ENCODE assay signal across 23 cellular contexts in genomic region chr10:70557086-70557845, GRCh38. TPM values are rescaled to one million over a fixed set of nuclear protein-coding genes. Genes with fewer than 3 reads are reported as not detected.
"Had no signal": no experiment of that assay in that cellular context is flagged by ENCODE, and none has a peak within 500 bp of the region (broad histone marks: within the 10 kb centered on the region; RNA-seq: fewer than 3 reads in every experiment).

No MANE protein-coding gene starts in this region.

- ATAC-seq: activated CD4-positive, CD25-positive, alpha-beta regulatory T cell treated with anti-CD3 and anti-CD28 coated beads, Interleukin-2, amount 50 U/mL, for 24 hours; esophagus mucosa; left ventricle myocardium superior; sciatic nerve; stimulated activated naive CD8-positive, alpha-beta T cell treated with anti-CD3 and anti-CD28 coated beads, Interleukin-15, Interleukin-2, amounts not matched to agents 100 U/mL and 50 U/mL, for 24 hours had no signal

- H3K27me3 ChIP-seq: thyroid gland had no signal

- H3K9me3 ChIP-seq: thyroid gland had no signal

- H3K27ac ChIP-seq: thyroid gland had no signal

- H3K4me3 Mint-ChIP-seq: activated CD4-positive, alpha-beta memory T cell treated with anti-CD3 and anti-CD28 coated beads, Interleukin-2, amount 10 ng/mL, durations not matched to agents 7 days and 5 days; activated CD4-positive, alpha-beta T cell treated with anti-CD3 and anti-CD28 coated beads, Interleukin-2, amount 10 ng/mL, durations not matched to agents 24 days and 14 days; brain; memory B cell had no signal

- H3K9me3 Mint-ChIP-seq: activated CD4-positive, alpha-beta memory T cell treated with anti-CD3 and anti-CD28 coated beads, Interleukin-2, amount 10 ng/mL, durations not matched to agents 7 days and 5 days; activated CD4-positive, alpha-beta T cell treated with anti-CD3 and anti-CD28 coated beads, Interleukin-2, amount 10 ng/mL, durations not matched to agents 24 days and 14 days; brain; immature natural killer cell; memory B cell had no signal

- H3K36me3 Mint-ChIP-seq: immature natural killer cell had no signal

- H3K36me3 ChIP-seq: thyroid gland had no signal

- H3K4me3 ChIP-seq: smooth muscle cell, thyroid gland had no signal

- DNase-seq: activated CD4-positive, alpha-beta memory T cell treated with anti-CD3 and anti-CD28 coated beads, Interleukin-2, amount 10 ng/mL, durations not matched to agents 7 days and 5 days; activated CD4-positive, alpha-beta T cell treated with anti-CD3 and anti-CD28 coated beads, Interleukin-2, amount 10 ng/mL, durations not matched to agents 24 days and 14 days; activated gamma-delta T cell; activated naive CD4-positive, alpha-beta T cell treated with anti-CD3 and anti-CD28 coated beads, Interleukin-2, amount 50 U/mL, for 16 hours; anterior cingulate cortex; caudate nucleus; effector memory CD4-positive, alpha-beta T cell; foreskin melanocyte; immature natural killer cell; left ventricle myocardium superior; nucleus accumbens; stimulated activated CD4-positive, alpha-beta T cell treated with anti-CD3 and anti-CD28 coated beads, Interleukin-4, amount 100 ng/mL, for 24 hours; stimulated activated naive CD8-positive, alpha-beta T cell treated with anti-CD3 and anti-CD28 coated beads, Interleukin-15, Interleukin-2, amounts not matched to agents 100 U/mL and 50 U/mL, for 24 hours; thyroid gland had no signal

- H3K27me3 Mint-ChIP-seq: activated CD4-positive, alpha-beta T cell treated with anti-CD3 and anti-CD28 coated beads, Interleukin-2, amount 10 ng/mL, durations not matched to agents 24 days and 14 days; memory B cell had no signal

- H3K27ac Mint-ChIP-seq: activated CD4-positive, alpha-beta memory T cell treated with anti-CD3 and anti-CD28 coated beads, Interleukin-2, amount 10 ng/mL, durations not matched to agents 7 days and 5 days; activated CD4-positive, alpha-beta T cell treated with anti-CD3 and anti-CD28 coated beads, Interleukin-2, amount 10 ng/mL, durations not matched to agents 24 days and 14 days; memory B cell had no signal

RNA-seq across cellular contexts. Expression of gene PRF1, which starts 45.3 kb away (rescaled TPM):
- total RNA-seq: dermis microvascular lymphatic vessel endothelial cell, endothelial cell of umbilical vein, smooth muscle cell had no signal
- polyA plus RNA-seq: endothelial cell of umbilical vein, neural cell, smooth muscle cell had no signal
